Comparison of ENCODE assay signal across 20 cellular contexts in genomic region chr4:8646296-8647093, GRCh38. TPM values are rescaled to one million over a fixed set of nuclear protein-coding genes. Genes with fewer than 3 reads are reported as not detected.
A peak's percentile ranks its signal among the peaks of the same experiment; 100 is the strongest.
DNase-seq lines count a peak whose midpoint lies in the region; TF ChIP-seq lines count a peak whose summit lies in the region.
"Had no signal": no experiment of that assay in that cellular context is flagged by ENCODE, and none has a peak within 500 bp of the region (broad histone marks: within the 10 kb centered on the region; RNA-seq: fewer than 3 reads in every experiment).

No MANE protein-coding gene starts in this region.

- no peak for TF ChIP-seq POLR2A in spleen (IDR thresholded peaks at IDR 0.05)

- DNase-seq in NCI-H2227 (lab: John Stamatoyannopoulos, UW; ENCODE audit: unreplicated experiment) (peak; percentile 2), NCI-H2227 treated with DMSO at 0.1 percent for 48 hours (lab: John Stamatoyannopoulos, UW) (no peak), NCI-H748 (lab: John Stamatoyannopoulos, UW; ENCODE audit: unreplicated experiment) (peak; percentile 71), left kidney (ENCODE audit: low read depth, low spot score) (peak; percentile 82), spleen (peak; percentile 59), NCI-H1092 (lab: John Stamatoyannopoulos, UW) (no peak), nucleus accumbens (lab: John Stamatoyannopoulos, UW) (no peak)
- no peak for DNase-seq in activated CD4-positive, CD25-positive, alpha-beta regulatory T cell treated with anti-CD3 and anti-CD28 coated beads, Interleukin-2, amount 50 U/mL, for 72 hours
- DNase-seq: activated effector memory CD4-positive, alpha-beta T cell treated with anti-CD3 and anti-CD28 coated beads, Interleukin-2, amount 50 U/mL, for 16 hours; activated naive CD8-positive, alpha-beta T cell treated with anti-CD3 and anti-CD28 coated beads, Interleukin-2, amount 50 U/mL, for 24 hours; NCI-H1694 treated with DMSO at 0.1 percent for 48 hours; NCI-H510A; Right ventricle myocardium superior; stimulated activated CD8-positive, alpha-beta memory T cell treated with anti-CD3 and anti-CD28 coated beads, Interleukin-4, amount 100 ng/mL, for 48 hours; SW 1271 had no signal

- 82 to 89% (median 85%) methylated on average over 34 to 36 of the region's 36 CpGs for WGBS in spleen, 5 donors

- no peak overlapping the region for H3K27ac ChIP-seq in spleen
- H3K27ac ChIP-seq: heart left ventricle, neutrophil, uterus had no signal

- no peak overlapping the region for H3K4me3 ChIP-seq in spleen
- H3K4me3 ChIP-seq: heart left ventricle, uterus had no signal

- H3K4me1 ChIP-seq in spleen: no peaks in the 10 kb centered on the region
- H3K4me1 ChIP-seq: heart left ventricle, uterus had no signal

- peaks cover 0 to 35% (median 0%) of the 10 kb centered on the region in 7 donors for H3K27me3 ChIP-seq in spleen (replicated peaks in 1 of 7)
- H3K27me3 ChIP-seq: uterus had no signal

- H3K9me3 ChIP-seq in spleen: no peaks in the 10 kb centered on the region
- H3K9me3 ChIP-seq: heart left ventricle, neutrophil, uterus had no signal

- no peak for TF ChIP-seq CTCF in spleen (IDR thresholded peaks at IDR 0.05 in 8 of 11, conservative IDR thresholded peaks at IDR 0.05 in 3 of 11)

- intact Hi-C loops in spleen (cut with DNase I; ENCODE audit: low total_unique reads): no loop called here

- no peaks in the 10 kb centered on the region for H3K36me3 ChIP-seq in spleen
- H3K36me3 ChIP-seq: heart left ventricle, neutrophil, uterus had no signal

RNA-seq across cellular contexts. Expression of gene CPZ, which starts 53.9 kb away (rescaled TPM):
- total RNA-seq in spleen: 1 to 10 TPM in 3 of 7 donors, under 1 TPM in 3, not detected in 1; 0.57 to 8.5 (median 1.2) TPM
- polyA plus RNA-seq in spleen: under 1 TPM; 0.11 to 0.96 (median 0.73) TPM
- total RNA-seq: MCF 10A, Right ventricle myocardium superior had no signal
- polyA plus RNA-seq: IgD-negative memory B cell had no signal

Comparison
In these comparisons a context has a peak if more than half of its experiments do, and no peak if none do; other contexts are left out.
1. DNase-seq: peak in NCI-H2227 (single experiment), NCI-H748 (single experiment), left kidney (single experiment) and spleen (single experiment); none in NCI-H2227 treated with DMSO at 0.1 percent for 48 hours (single experiment), activated CD4-positive, CD25-positive, alpha-beta regulatory T cell treated with anti-CD3 and anti-CD28 coated beads, Interleukin-2, amount 50 U/mL, for 72 hours (single experiment), NCI-H1092 (single experiment) and nucleus accumbens (0 of 56).